23 cellular contexts compared by ENCODE assay signal in the genomic region with DNA sequence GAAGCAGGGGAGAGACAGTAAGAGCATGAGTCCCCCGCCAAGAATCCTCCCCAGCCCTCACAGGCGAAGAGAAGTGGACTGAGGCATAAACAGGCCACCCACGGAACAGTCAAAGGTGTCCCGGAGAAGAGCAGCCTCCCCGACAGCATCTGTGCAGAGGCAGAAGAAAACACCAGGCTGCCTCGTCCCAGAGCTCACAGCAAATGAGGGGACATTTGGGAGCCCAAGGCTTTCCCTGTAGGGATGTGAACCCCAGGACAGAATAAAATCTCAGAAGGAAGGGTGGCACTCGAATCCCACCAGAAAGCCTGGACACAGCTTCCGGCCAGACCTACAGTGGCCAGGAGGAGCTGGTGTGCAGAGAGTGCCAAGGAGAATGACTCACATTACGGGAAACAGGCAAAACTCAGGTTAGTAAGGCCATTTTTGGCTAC.
DNase-seq lines count a peak whose midpoint lies in the region; ATAC-seq and TF ChIP-seq lines count a peak whose summit lies in the region.
"Had no signal": no experiment of that assay in that cellular context is flagged by ENCODE, and none has a peak within 500 bp of the region (broad histone marks: within the 10 kb centered on the region; RNA-seq: fewer than 3 reads in every experiment).

No MANE protein-coding gene starts in this region.

- H3K27me3 ChIP-seq in adrenal gland = no peaks in the 10 kb centered on the region
- H3K27me3 ChIP-seq in fibroblast of lung (ENCODE audit: control insufficient read depth, insufficient read depth, low read length) = no peaks in the 10 kb centered on the region
- H3K27me3 ChIP-seq: heart left ventricle, spleen, suprapubic skin had no signal

- no peak for TF ChIP-seq CTCF in adrenal gland (IDR thresholded peaks at IDR 0.05)
- TF ChIP-seq CTCF in fibroblast of lung (conservative IDR thresholded peaks at IDR 0.05 in 1 of 2, IDR thresholded peaks at IDR 0.05 in 1 of 2; ENCODE audit: low read depth in 1 of 2, low read length in 2 of 2) = no peak
- no peak for TF ChIP-seq CTCF in omental fat pad (IDR thresholded peaks at IDR 0.05)

- H3K4me1 ChIP-seq in adrenal gland (replicated peaks in 1 of 2) = no peaks in the 10 kb centered on the region
- H3K4me1 ChIP-seq in fibroblast of lung (ENCODE audit: control insufficient read depth, extremely low read depth, insufficient read depth, low read length) = no peaks in the 10 kb centered on the region
- H3K4me1 ChIP-seq: psoas muscle, spleen, suprapubic skin had no signal

- H3K9ac ChIP-seq in fibroblast of lung (ENCODE audit: insufficient read depth, low read length) = no peak overlapping the region

- H3K4me3 ChIP-seq in adrenal gland (no peak overlapping the region), fibroblast of lung (replicated peaks in 1 of 4; ENCODE audit: control extremely low read depth in 1 of 4, insufficient read depth in 1 of 4, low read depth in 3 of 4, low read length in 4 of 4) (no peak overlapping the region)
- H3K4me3 ChIP-seq: heart left ventricle, psoas muscle, spleen, suprapubic skin had no signal

- H2AFZ ChIP-seq in fibroblast of lung (ENCODE audit: low read length) = no peak overlapping the region

- H3K27ac ChIP-seq in adrenal gland (no peak overlapping the region), fibroblast of lung (ENCODE audit: insufficient read depth, low read length) (no peak overlapping the region)
- H3K27ac ChIP-seq: psoas muscle, spleen, suprapubic skin had no signal

- no peak for TF ChIP-seq POLR2A in adrenal gland (IDR thresholded peaks at IDR 0.05)

- H3K9me3 ChIP-seq in adrenal gland (replicated peaks in 1 of 3) = peaks cover 0 to 5% (median 0%) of the 10 kb centered on the region in 3 donors
- H3K9me3 ChIP-seq in fibroblast of lung (ENCODE audit: control insufficient read depth, insufficient read depth, low read depth, low read length) = no peaks in the 10 kb centered on the region
- H3K9me3 ChIP-seq: suprapubic skin had no signal

- H4K20me1 ChIP-seq in fibroblast of lung (ENCODE audit: control insufficient read depth, extremely low read depth, insufficient read depth, low read length) = no peaks in the 10 kb centered on the region

- DNase-seq in Daoy (ENCODE audit: low read depth) = peak; percentile 57
- DNase-seq in adrenal gland = peak in 5 of 7 donors; percentile 27 to 62 (median 39)
- peak; percentile 9 to 70 for DNase-seq in fibroblast of lung (ENCODE audit: low read depth in 2 of 2)
- DNase-seq in omental fat pad (ENCODE audit: low spot score) = no peak
- no peak for DNase-seq in NCI-H2227 (lab: John Stamatoyannopoulos, UW; ENCODE audit: unreplicated experiment)
- no peak for DNase-seq in NCI-H1105 (lab: John Stamatoyannopoulos, UW)
- DNase-seq in sciatic nerve (ENCODE audit: low spot score) = no peak
- DNase-seq: activated CD4-positive, alpha-beta T cell treated with anti-CD3 and anti-CD28 coated beads, Interleukin-2, amount 50 U/mL, for 4 hours; activated naive CD4-positive, alpha-beta T cell treated with anti-CD3 and anti-CD28 coated beads, Interleukin-2, amount 50 U/mL, for 16 hours; activated T-cell treated with anti-CD3 and anti-CD28 coated beads, Interleukin-2, amount 50 U/mL, for 24 hours; CD4-positive, CD25-positive, alpha-beta regulatory T cell; cortex of kidney; natural killer cell; NCI-H1930; NCI-H510A; psoas muscle; Right ventricle myocardium superior; spleen; T-helper 1 cell had no signal

- WGBS in adrenal gland, 4 donors = 49 to 61% (median 56%) methylated on average over 6 to 9 of the region's 9 CpGs

- H3K79me2 ChIP-seq in fibroblast of lung (ENCODE audit: control insufficient read depth, insufficient read depth, low read length) = no peaks in the 10 kb centered on the region

- ATAC-seq in omental fat pad (ENCODE audit: low FRiP score) (peak; percentile 97), HG02642 (IDR thresholded peaks at IDR 0.05; ENCODE audit: poor library complexity, unreplicated experiment) (no peak), sciatic nerve (no peak)
- ATAC-seq: HepG2, natural killer cell, psoas muscle had no signal

- H3K36me3 ChIP-seq in adrenal gland (replicated peaks in 1 of 2) (no peaks in the 10 kb centered on the region), fibroblast of lung (ENCODE audit: control insufficient read depth, insufficient read depth, low read length) (no peaks in the 10 kb centered on the region)
- H3K36me3 ChIP-seq: heart left ventricle, spleen, suprapubic skin had no signal

- intact Hi-C loops in adrenal gland (cut with DNase I) (no loop called here), sciatic nerve (cut with DNase I) (no loop called here)

- no peak overlapping the region for H3K4me2 ChIP-seq in fibroblast of lung (ENCODE audit: extremely low read depth, insufficient read depth, low read length)

Comparison
In these comparisons a context has a peak if more than half of its experiments do, and no peak if none do; other contexts are left out.
1. DNase-seq: peak in Daoy (single experiment), adrenal gland (5 of 7) and fibroblast of lung (2 of 2); none in omental fat pad (single experiment), NCI-H2227 (single experiment), NCI-H1105 (single experiment) and sciatic nerve (single experiment).